ENCODE assay signal across 17 cellular contexts in genomic region chr14:33915682-33916081, GRCh38. TPM values are rescaled to one million over a fixed set of nuclear protein-coding genes. Genes with fewer than 3 reads are reported as not detected.
A peak's percentile ranks its signal among the peaks of the same experiment; 100 is the strongest.
DNase-seq lines count a peak whose midpoint lies in the region; ATAC-seq, FAIRE-seq and TF ChIP-seq lines count a peak whose summit lies in the region.
"Had no signal": no experiment of that assay in that cellular context is flagged by ENCODE, and none has a peak within 500 bp of the region (broad histone marks: within the 10 kb centered on the region; RNA-seq: fewer than 3 reads in every experiment).

No MANE protein-coding gene starts in this region.

- RAD21 ChIA-PET in HCT116 (lab: Charles Lee; ENCODE audit: low non-redundant PET in 1 of 2, low total read pairs in 2 of 2, uncharacterized antibody in 2 of 2, unreplicated experiment in 2 of 2) = no interaction called here

- H3K4me2 ChIP-seq in BLaER1 = 0 out of 2 replicates have a peak overlapping the region, but pooled peaks have one; percentile 18
- peak overlapping the region; percentile 60 for H3K4me2 ChIP-seq in HCT116 (ENCODE audit: low read length)
- H3K4me2 ChIP-seq in smooth muscle cell = no peak overlapping the region
- H3K4me2 ChIP-seq: PC-9 had no signal

- TF ChIP-seq POLR2A in HCT116 (IDR thresholded peaks at IDR 0.05; ENCODE audit: borderline replicate concordance, extremely low read depth, insufficient read depth, insufficient read length) = no peak

- H3K36me3 Mint-ChIP-seq in osteocyte (ENCODE audit: unreplicated experiment) = no peaks in the 10 kb centered on the region
- H3K36me3 Mint-ChIP-seq in CD8-positive, alpha-beta memory T cell = peaks cover 0 to 1% (median 0%) of the 10 kb centered on the region in 3 donors

- H3K4me1 ChIP-seq in BLaER1 (peaks cover 7% of the 10 kb centered on the region; the same call in 1 of the 2 replicates), HCT116 (ENCODE audit: control insufficient read depth in 1 of 2, insufficient read depth in 2 of 2, low read length in 2 of 2) (peaks cover 10 to 27% of the 10 kb centered on the region in 2 experiments), smooth muscle cell (ENCODE audit: low read depth) (peaks cover 6% of the 10 kb centered on the region)
- no peaks in the 10 kb centered on the region for H3K4me1 ChIP-seq in CD8-positive, alpha-beta memory T cell (ENCODE audit: insufficient read depth, low read length)

- no peaks in the 10 kb centered on the region for H3K9me3 Mint-ChIP-seq in osteocyte (ENCODE audit: unreplicated experiment)
- H3K9me3 Mint-ChIP-seq in CD8-positive, alpha-beta memory T cell = peaks cover 0 to 7% (median 3%) of the 10 kb centered on the region in 5 donors
- H3K9me3 Mint-ChIP-seq: CD4-positive, alpha-beta T cell had no signal

- H3K9ac ChIP-seq in BLaER1 = no peak overlapping the region
- H3K9ac ChIP-seq in HCT116 (ENCODE audit: low read length) = no peak overlapping the region
- H3K9ac ChIP-seq in smooth muscle cell (ENCODE audit: low read depth) = no peak overlapping the region

- H3K4me3 ChIP-seq in BLaER1 (no peak overlapping the region), HCT116 (replicated peaks in 1 of 2; ENCODE audit: low read depth in 1 of 2, low read length in 2 of 2) (no peak overlapping the region), bronchial epithelial cell (ENCODE audit: low read depth, low read length) (no peak overlapping the region), smooth muscle cell (no peak overlapping the region)
- H3K4me3 ChIP-seq in CD8-positive, alpha-beta memory T cell (ENCODE audit: low read length) = no peak overlapping the region
- H3K4me3 ChIP-seq: MG63, PC-9 had no signal

- H3K27ac Mint-ChIP-seq in osteocyte (ENCODE audit: unreplicated experiment) = no peak overlapping the region
- no peak overlapping the region for H3K27ac Mint-ChIP-seq in CD8-positive, alpha-beta memory T cell
- H3K27ac Mint-ChIP-seq: CD4-positive, alpha-beta T cell had no signal

- no peak overlapping the region for H3K27ac ChIP-seq in BLaER1
- H3K27ac ChIP-seq in HCT116 (ENCODE audit: low read depth, low read length) = no peak overlapping the region
- H3K27ac ChIP-seq in smooth muscle cell (ENCODE audit: low read depth) = peak overlapping the region; percentile 45
- no peak overlapping the region for H3K27ac ChIP-seq in RWPE1
- no peak overlapping the region for H3K27ac ChIP-seq in CD8-positive, alpha-beta memory T cell (ENCODE audit: low read depth, low read length)

- H3K79me2 ChIP-seq in HCT116 (ENCODE audit: insufficient read depth, low read length) (no peaks in the 10 kb centered on the region), smooth muscle cell (ENCODE audit: low read depth) (no peaks in the 10 kb centered on the region)

- no TSS peak for BruUV-seq in HCT116 (replicated peaks; lab: Mats Ljungman, UMichigan)

- 93% methylated on average over 7 of the region's 7 CpGs for WGBS in smooth muscle cell (ENCODE audit: low lambda C conversion rate)

- no peaks in the 10 kb centered on the region for H3K9me2 ChIP-seq in HCT116 (ENCODE audit: insufficient read depth)

- peaks cover 21% of the 10 kb centered on the region for H3F3A ChIP-seq in smooth muscle cell (ENCODE audit: low read depth)

- H2AFZ ChIP-seq in HCT116 (ENCODE audit: low read depth, low read length, poor library complexity, severe bottlenecking) = no peak overlapping the region
- H2AFZ ChIP-seq in smooth muscle cell (ENCODE audit: low read depth) = no peak overlapping the region
- H2AFZ ChIP-seq: PC-9 had no signal

- ATAC-seq in HCT116 = no peak

- H3K36me3 ChIP-seq in BLaER1 (no peaks in the 10 kb centered on the region), HCT116 (ENCODE audit: control insufficient read depth in 1 of 2, insufficient read depth in 2 of 2, low read length in 2 of 2) (no peaks in the 10 kb centered on the region), bronchial epithelial cell (ENCODE audit: control insufficient read depth, insufficient read depth, low read length) (no peaks in the 10 kb centered on the region), smooth muscle cell (ENCODE audit: low read depth) (no peaks in the 10 kb centered on the region)
- H3K36me3 ChIP-seq in CD8-positive, alpha-beta memory T cell (ENCODE audit: insufficient read depth, low read length) = no peaks in the 10 kb centered on the region
- H3K36me3 ChIP-seq: MG63 had no signal

- no peak overlapping the region for H3K4me3 Mint-ChIP-seq in osteocyte (ENCODE audit: unreplicated experiment)
- H3K4me3 Mint-ChIP-seq in CD8-positive, alpha-beta memory T cell = no peak overlapping the region
- H3K4me3 Mint-ChIP-seq: CD4-positive, alpha-beta T cell had no signal

- CTCF ChIA-PET in HCT116 (lab: Charles Lee) (no interaction called here), RWPE1 (lab: Yijun Ruan, JAX) (interaction anchor here (0.6 kb wide), 1 partner anchor 25 kb away, joined by 5 read pairs; no protein-coding TSS in a partner anchor)
- CTCF ChIA-PET in CD8-positive, alpha-beta memory T cell (lab: Charles Lee) = no interaction called here

- H3K4me1 Mint-ChIP-seq in osteocyte (ENCODE audit: unreplicated experiment) = peaks cover 11% of the 10 kb centered on the region
- no peaks in the 10 kb centered on the region for H3K4me1 Mint-ChIP-seq in CD8-positive, alpha-beta memory T cell

- peak; percentile 28 for FAIRE-seq in bronchial epithelial cell (lab: Jason Lieb, UNC)
- FAIRE-seq: GM12892 had no signal

- intact Hi-C loops in HCT116 (cut with micrococcal nuclease) = no loop called here

- H3K9me3 ChIP-seq in BLaER1 (no peaks in the 10 kb centered on the region), HCT116 (ENCODE audit: control insufficient read depth in 1 of 2, insufficient read depth in 1 of 2, low read depth in 1 of 2, low read length in 2 of 2) (no peaks in the 10 kb centered on the region), smooth muscle cell (replicated peaks; ENCODE audit: low read depth) (no peaks in the 10 kb centered on the region)
- H3K9me3 ChIP-seq in CD8-positive, alpha-beta memory T cell (ENCODE audit: low read length) = no peaks in the 10 kb centered on the region
- H3K9me3 ChIP-seq: MG63 had no signal

- no peaks in the 10 kb centered on the region for H3K27me3 Mint-ChIP-seq in osteocyte (ENCODE audit: unreplicated experiment)
- no peaks in the 10 kb centered on the region for H3K27me3 Mint-ChIP-seq in CD8-positive, alpha-beta memory T cell
- H3K27me3 Mint-ChIP-seq: CD4-positive, alpha-beta T cell had no signal

- DNase-seq in HCT116 (ENCODE audit: low read depth, low spot score) = no peak
- DNase-seq in bronchial epithelial cell (ENCODE audit: low read depth) = no peak
- no peak for DNase-seq in smooth muscle cell (lab: John Stamatoyannopoulos, UW; ENCODE audit: unreplicated experiment)
- DNase-seq in RWPE1 (ENCODE audit: low spot score) = no peak
- no peak for DNase-seq in osteocyte (ENCODE audit: extremely low spot score, unreplicated experiment)
- no peak for DNase-seq in CD8-positive, alpha-beta memory T cell
- DNase-seq: CD4-positive, alpha-beta T cell; COR-L47; NCI-H1105 treated with DMSO at 0.1 percent for 48 hours; NCI-H146; NCI-H2029; NCI-H526; SHP77 had no signal

- H4K20me1 ChIP-seq in BLaER1 = no peaks in the 10 kb centered on the region
- H4K20me1 ChIP-seq in HCT116 (ENCODE audit: insufficient read depth) = no peaks in the 10 kb centered on the region
- no peaks in the 10 kb centered on the region for H4K20me1 ChIP-seq in smooth muscle cell (ENCODE audit: low read depth)

- POLR2A ChIA-PET in HCT116 (lab: Charles Lee) = no interaction called here
- POLR2A ChIA-PET in RWPE1 (lab: Yijun Ruan, JAX; ENCODE audit: low non-redundant PET) = no interaction called here
- POLR2A ChIA-PET in CD8-positive, alpha-beta memory T cell (lab: Charles Lee) = no interaction called here

- no peaks in the 10 kb centered on the region for H3K27me3 ChIP-seq in BLaER1
- no peaks in the 10 kb centered on the region for H3K27me3 ChIP-seq in HCT116 (ENCODE audit: insufficient read depth, low read length)
- no peaks in the 10 kb centered on the region for H3K27me3 ChIP-seq in bronchial epithelial cell (ENCODE audit: control insufficient read depth, insufficient read depth, low read length)
- H3K27me3 ChIP-seq in smooth muscle cell (ENCODE audit: low read depth) = no peaks in the 10 kb centered on the region
- no peaks in the 10 kb centered on the region for H3K27me3 ChIP-seq in CD8-positive, alpha-beta memory T cell (ENCODE audit: insufficient read depth, low read length, poor library complexity, severe bottlenecking)
- H3K27me3 ChIP-seq: MG63 had no signal

- TF ChIP-seq CTCF in HCT116 (IDR thresholded peaks at IDR 0.05 in 2 of 3, conservative IDR thresholded peaks at IDR 0.05 in 1 of 3; ENCODE audit: borderline replicate concordance in 1 of 3, insufficient read depth in 1 of 3, low read depth in 2 of 3, low read length in 2 of 3) (no peak), bronchial epithelial cell (IDR thresholded peaks at IDR 0.05; ENCODE audit: insufficient read depth, low read length, severe bottlenecking) (no peak), smooth muscle cell (IDR thresholded peaks at IDR 0.05; ENCODE audit: borderline replicate concordance, insufficient read depth, poor library complexity, severe bottlenecking) (no peak), RWPE1 (conservative IDR thresholded peaks at IDR 0.05; ENCODE audit: low read depth) (no peak), osteocyte (IDR thresholded peaks at IDR 0.05) (no peak)

- no peak for TF ChIP-seq RAD21 in HCT116 (IDR thresholded peaks at IDR 0.05; ENCODE audit: low read depth)

TF ChIP-seq in HCT116, 20 proteins besides CTCF, POLR2A, EP300 and RAD21 (continues in another document):
- TF ChIP-seq ATF3 (IDR thresholded peaks at IDR 0.05) (no peak), ZFX (IDR thresholded peaks at IDR 0.05) (no peak), EZH2phosphoT487 (IDR thresholded peaks at IDR 0.05; ENCODE audit: borderline replicate concordance) (no peak), YY1 (IDR thresholded peaks at IDR 0.05; ENCODE audit: extremely low read depth, insufficient replicate concordance, low read depth, low read length) (no peak), CEBPB (IDR thresholded peaks at IDR 0.05; ENCODE audit: low read depth) (no peak), MAX (IDR thresholded peaks at IDR 0.05) (no peak), ZNF274 (IDR thresholded peaks at IDR 0.05; ENCODE audit: low read depth, low read length) (no peak)

RNA-seq across cellular contexts. Expression of gene EGLN3, which starts 35.2 kb away (rescaled TPM):
- 13.6 TPM for total RNA-seq in HCT116 (2021; ENCODE audit: unreplicated experiment)
- polyA plus RNA-seq in HCT116 (2012) = 15.2 and 17.9 TPM in 2 replicates
- 48.7 and 91.7 TPM in 2 replicates for total RNA-seq in bronchial epithelial cell
- total RNA-seq in smooth muscle cell = 146 TPM in 2 replicates
- polyA plus RNA-seq in smooth muscle cell = 127 and 154 TPM in 2 replicates
- 0.37 and 0.38 TPM in 2 replicates for total RNA-seq in osteocyte
- 1 to 10 TPM; 1.6 to 2.1 TPM for total RNA-seq in CD8-positive, alpha-beta memory T cell
- polyA plus RNA-seq in CD8-positive, alpha-beta memory T cell = 2.5 TPM
